In the genomic region with DNA sequence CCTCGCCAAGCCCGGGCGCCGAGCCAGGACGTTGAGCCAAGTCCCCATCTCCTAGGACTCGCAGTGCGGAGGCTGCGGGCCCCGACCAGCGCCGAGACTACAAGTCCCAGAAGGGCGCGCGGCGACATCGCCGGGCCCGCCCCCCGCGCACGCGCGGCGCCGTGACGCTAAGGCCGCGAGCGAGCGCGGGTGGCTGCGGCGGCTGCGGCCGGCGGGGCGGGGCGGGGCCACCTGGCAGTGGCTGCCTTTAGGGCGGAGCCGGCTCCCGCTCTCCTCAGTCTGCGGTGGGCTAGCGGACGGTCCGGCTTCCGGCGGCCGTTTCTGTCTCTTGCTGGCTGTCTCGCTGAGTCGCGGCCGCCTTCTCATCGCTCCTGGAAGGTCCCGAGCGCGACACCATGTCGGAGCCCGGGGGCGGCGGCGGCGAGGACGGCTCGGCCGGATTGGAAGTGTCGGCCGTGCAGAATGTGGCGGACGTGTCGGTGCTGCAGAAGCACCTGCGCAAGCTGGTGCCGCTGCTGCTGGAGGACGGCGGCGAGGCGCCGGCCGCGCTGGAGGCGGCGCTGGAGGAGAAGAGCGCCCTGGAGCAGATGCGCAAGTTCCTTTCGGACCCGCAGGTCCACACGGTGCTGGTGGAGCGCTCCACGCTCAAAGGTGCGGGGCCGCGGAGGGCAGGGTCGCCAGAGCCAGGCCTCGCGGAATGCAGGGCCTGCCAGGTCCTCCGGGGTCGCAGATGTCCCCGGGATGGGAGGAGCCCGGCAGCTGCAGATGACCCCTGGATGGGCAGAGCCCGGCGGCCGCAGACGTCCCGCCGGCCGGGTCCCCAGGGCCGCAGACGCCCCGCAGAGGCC, we compare ENCODE assay signal across 8 cellular contexts. TPM values are rescaled to one million over a fixed set of nuclear protein-coding genes. Genes with fewer than 3 reads are reported as not detected.
DNase-seq lines count a peak whose midpoint lies in the region; ATAC-seq and TF ChIP-seq lines count a peak whose summit lies in the region.

A gene (plus strand): TSS at position 277 of the 848 bp plus-strand sequence. CDS start 119 bp downstream, at position 396.

- H3K36me3 ChIP-seq in ascending aorta (peaks cover 0 to 9% of the 10 kb centered on the region in 2 donors), urinary bladder (ENCODE audit: insufficient read depth) (no peaks in the 10 kb centered on the region)

- peak within 1 kb of the TSS; percentile 100 for H3K4me3 ChIP-seq in ascending aorta
- H3K4me3 ChIP-seq in right cardiac atrium (ENCODE audit: low read length): peak within 1 kb of the TSS; percentile 69
- H3K4me3 ChIP-seq in urinary bladder (ENCODE audit: low read depth, low read length): peak within 1 kb of the TSS; percentile 87

- H3K4me1 ChIP-seq in ascending aorta (peaks cover 2 to 6% of the 10 kb centered on the region in 2 donors), right cardiac atrium (ENCODE audit: control insufficient read depth, insufficient read depth, low read length) (no peaks in the 10 kb centered on the region), urinary bladder (ENCODE audit: insufficient read depth) (no peaks in the 10 kb centered on the region)

- DNase-seq in NCI-H2081 (lab: John Stamatoyannopoulos, UW) (peak; percentile 93 to 98), T-helper 22 cell (ENCODE audit: low read depth) (peak; percentile 81), ascending aorta (ENCODE audit: low spot score in 2 of 2) (peak; percentile 77 to 96), right cardiac atrium (peak; percentile 98 to 99 (median 99)), pulmonary artery endothelial cell (ENCODE audit: low read depth, low spot score) (peak; percentile 76)

- under 1% methylated on average over 108 of the region's 108 CpGs for WGBS in right cardiac atrium
- under 1% methylated on average over 108 of the region's 108 CpGs for WGBS in urinary bladder

- ATAC-seq in GM18511 (IDR thresholded peaks at IDR 0.05; ENCODE audit: unreplicated experiment): peak; percentile 84
- peak; percentile 74 for ATAC-seq in HG02981 (IDR thresholded peaks at IDR 0.05; ENCODE audit: unreplicated experiment)
- ATAC-seq in right cardiac atrium: peak; percentile 92 to 93

- H3K9me3 ChIP-seq in ascending aorta (no peaks in the 10 kb centered on the region), right cardiac atrium (ENCODE audit: control insufficient read depth, low read length) (no peaks in the 10 kb centered on the region)

- H3K27me3 ChIP-seq in ascending aorta: no peaks in the 10 kb centered on the region
- H3K27me3 ChIP-seq in right cardiac atrium (ENCODE audit: control insufficient read depth, insufficient read depth): no peaks in the 10 kb centered on the region

- no peak for TF ChIP-seq CTCF in ascending aorta (IDR thresholded peaks at IDR 0.05)

- peak within 1 kb of the TSS; percentile 93 to 95 for H3K27ac ChIP-seq in ascending aorta
- H3K27ac ChIP-seq in right cardiac atrium (ENCODE audit: low read length): peak within 1 kb of the TSS; percentile 49
- peak within 1 kb of the TSS; percentile 83 for H3K27ac ChIP-seq in urinary bladder (ENCODE audit: low read depth)

- intact Hi-C loops in ascending aorta (cut with DNase I): loop anchor here (1.0 to 10.0 kb wide), 10 partner anchors 8 to 1587 kb away; a partner anchor contains a TSS
- intact Hi-C loops in right cardiac atrium (cut with DNase I): loop anchor here in 1 of 4 donors (10.0 kb wide), 2 partner anchors 120 to 250 kb away; a partner anchor contains a TSS

RNA-seq across cellular contexts. Expression of the gene that starts here (rescaled TPM):
- total RNA-seq in ascending aorta (577 TPM), right cardiac atrium (100 to 1,000 TPM; 287 to 411 (median 341) TPM), pulmonary artery endothelial cell (659 and 893 TPM in 2 replicates), urinary bladder (377 TPM)
- polyA plus RNA-seq in right cardiac atrium (188 TPM), urinary bladder (195 TPM)

Comparison
In these comparisons a context has a peak if more than half of its experiments do, and no peak if none do; other contexts are left out.
1. Peak in every context shown above with its lines: DNase-seq, ATAC-seq, H3K4me3 ChIP-seq and H3K27ac ChIP-seq.